Comparison of ENCODE assay signal across 8 cellular contexts in the genomic region with DNA sequence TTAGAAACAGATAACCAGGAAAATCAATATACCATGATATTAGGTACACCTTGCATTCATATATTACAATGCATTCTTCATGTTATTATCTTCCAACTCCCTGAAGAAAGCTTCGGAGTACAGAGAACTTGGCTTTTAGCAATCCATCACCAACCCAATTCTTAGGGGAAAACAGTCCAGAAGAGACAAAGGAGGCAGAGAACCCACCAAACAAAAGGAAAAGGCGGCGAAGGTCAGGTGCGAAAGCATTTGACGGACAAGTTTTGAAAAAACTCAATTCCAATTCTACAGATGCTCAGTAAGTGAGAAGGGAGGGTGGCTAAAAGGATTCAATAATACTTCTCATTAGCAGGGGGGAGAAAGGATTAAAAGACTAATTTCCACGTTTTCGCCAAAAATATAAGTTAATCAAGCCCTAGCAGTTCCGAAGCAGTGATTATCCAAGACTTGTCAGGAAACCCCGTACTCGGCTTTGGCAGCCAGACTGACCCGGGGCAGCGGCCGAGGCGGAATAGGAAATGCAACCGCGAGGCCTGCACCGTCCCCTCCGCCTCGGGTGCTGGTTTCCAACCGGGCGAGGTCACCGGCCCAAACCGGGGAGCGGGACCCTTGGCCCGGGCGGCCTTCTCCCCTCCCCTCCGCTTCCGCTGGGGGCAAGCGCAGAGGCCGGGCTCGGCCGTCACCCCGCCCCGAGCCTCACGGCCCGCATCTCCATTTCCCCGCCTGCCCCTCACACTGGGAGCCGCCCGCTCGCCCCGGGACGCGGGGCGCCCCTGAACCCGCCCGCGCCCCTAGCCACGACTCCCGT. TPM values are rescaled to one million over a fixed set of nuclear protein-coding genes. Genes with fewer than 3 reads are reported as not detected.
DNase-seq lines count a peak whose midpoint lies in the region; ATAC-seq and TF ChIP-seq lines count a peak whose summit lies in the region.

No MANE protein-coding gene starts in this region.

- H3K4me1 Mint-ChIP-seq in CD4-positive, alpha-beta memory T cell, result peaks cover 43 to 72% (median 58%) of the 10 kb centered on the region in 4 donors

- POLR2A ChIA-PET in CD4-positive, alpha-beta memory T cell (lab: Charles Lee; ENCODE audit: partially characterized antibody), result interaction anchor here (0.7 to 3.4 kb wide), 12 partner anchors 9 to 519 kb away, joined by 3 to 27 read pairs (median 8); partner anchors contain the start of genes ANKRD16, FBH1 and TASOR2

- peak overlapping the region; percentile 87 to 99 (median 94) for H3K4me3 Mint-ChIP-seq in CD4-positive, alpha-beta memory T cell

- ATAC-seq in GM21360 (IDR thresholded peaks at IDR 0.05; ENCODE audit: unreplicated experiment) (peak; percentile 19), left lung (peak; percentile 59)

- H3K4me1 ChIP-seq in CD4-positive, alpha-beta memory T cell (ENCODE audit: insufficient read depth, low read length), result peaks cover 61% of the 10 kb centered on the region
- peaks cover 38 to 61% of the 10 kb centered on the region in 2 donors for H3K4me1 ChIP-seq in left lung

- H3K27ac ChIP-seq in CD4-positive, alpha-beta memory T cell (ENCODE audit: low read depth, low read length), result peak overlapping the region; percentile 98
- H3K27ac ChIP-seq in VCaP (peak overlapping the region; percentile 96), left lung (peak overlapping the region; percentile 95 to 98)

- CTCF ChIA-PET in CD4-positive, alpha-beta memory T cell (lab: Charles Lee; ENCODE audit: partially characterized antibody), result no interaction called here

- no peaks in the 10 kb centered on the region for H3K27me3 Mint-ChIP-seq in CD4-positive, alpha-beta memory T cell

- DNase-seq in CD4-positive, alpha-beta memory T cell, result peak in 1 of 5 donors; percentile 6
- DNase-seq in HT1080 (ENCODE audit: low read depth), result peak; percentile 33
- peak; percentile 16 for DNase-seq in choroid plexus epithelial cell (ENCODE audit: low read depth)
- peak; percentile 65 to 92 for DNase-seq in left lung
- DNase-seq in stimulated activated CD4-positive, alpha-beta T cell treated with anti-CD3 and anti-CD28 coated beads, Interleukin-4, amount 100 ng/mL, for 48 hours (ENCODE audit: low read depth in 2 of 2), result peak; percentile 19 to 24
- no peak for DNase-seq in retina

- peaks cover 0 to 2% (median 0%) of the 10 kb centered on the region in 8 donors for H3K9me3 Mint-ChIP-seq in CD4-positive, alpha-beta memory T cell

- peak overlapping the region; percentile 86 to 96 (median 90) for H3K27ac Mint-ChIP-seq in CD4-positive, alpha-beta memory T cell

- H3K36me3 Mint-ChIP-seq in CD4-positive, alpha-beta memory T cell, result peaks cover 5 to 17% of the 10 kb centered on the region in 2 donors

- peak overlapping the region; percentile 78 to 95 for H3K4me3 ChIP-seq in CD4-positive, alpha-beta memory T cell (ENCODE audit: low read length in 2 of 2)
- H3K4me3 ChIP-seq in choroid plexus epithelial cell (ENCODE audit: low read depth, low read length) (peak overlapping the region; percentile 95), left lung (peak overlapping the region; percentile 66 to 76)

- intact Hi-C loops in CD4-positive, alpha-beta memory T cell (cut with micrococcal nuclease), result loop anchor here (1.0 to 10.0 kb wide), 9 partner anchors 38 to 1976 kb away; partner anchors contain the start of genes ATP5F1C, FBH1, IL15RA and RBM17
- intact Hi-C loops in left lung (cut with DNase I), result no loop called here

- H3K27me3 ChIP-seq in CD4-positive, alpha-beta memory T cell (ENCODE audit: insufficient read depth, low read length), result no peaks in the 10 kb centered on the region
- no peaks in the 10 kb centered on the region for H3K27me3 ChIP-seq in left lung

- no peaks in the 10 kb centered on the region for H3K36me3 ChIP-seq in CD4-positive, alpha-beta memory T cell (ENCODE audit: insufficient read depth, low read length)
- H3K36me3 ChIP-seq in left lung, result no peaks in the 10 kb centered on the region

- no peaks in the 10 kb centered on the region for H3K9me3 ChIP-seq in CD4-positive, alpha-beta memory T cell (ENCODE audit: control insufficient read depth in 1 of 2, low read length in 2 of 2)
- no peaks in the 10 kb centered on the region for H3K9me3 ChIP-seq in left lung

- no peak for TF ChIP-seq CTCF in VCaP (conservative IDR thresholded peaks at IDR 0.05)
- TF ChIP-seq CTCF in choroid plexus epithelial cell (conservative IDR thresholded peaks at IDR 0.05; ENCODE audit: low read depth, low read length), result no peak
- no peak for TF ChIP-seq CTCF in left lung (IDR thresholded peaks at IDR 0.05)

RNA-seq across cellular contexts. Expression of gene GDI2, which starts 0.7 kb away (rescaled TPM):
- total RNA-seq in CD4-positive, alpha-beta memory T cell, result 100 to 1,000 TPM; 137 to 140 TPM
- polyA plus RNA-seq in CD4-positive, alpha-beta memory T cell, result 100 to 1,000 TPM; 193 to 248 TPM
- 395 and 405 TPM in 2 replicates for total RNA-seq in HT1080 (2014; rRNA removed; shearing (Covaris generic))
- 234 and 290 TPM in 2 replicates for polyA plus RNA-seq in HT1080 (2015; cell fraction: cytosol; rRNA removed)
- 267 and 312 TPM in 2 replicates for polyA plus RNA-seq in HT1080 (2015; cell fraction: nucleus; rRNA removed)
- total RNA-seq in left lung, result 100 to 1,000 TPM; 196 to 219 TPM
